Comparison of ENCODE assay signal across 24 cellular contexts in the genomic region with DNA sequence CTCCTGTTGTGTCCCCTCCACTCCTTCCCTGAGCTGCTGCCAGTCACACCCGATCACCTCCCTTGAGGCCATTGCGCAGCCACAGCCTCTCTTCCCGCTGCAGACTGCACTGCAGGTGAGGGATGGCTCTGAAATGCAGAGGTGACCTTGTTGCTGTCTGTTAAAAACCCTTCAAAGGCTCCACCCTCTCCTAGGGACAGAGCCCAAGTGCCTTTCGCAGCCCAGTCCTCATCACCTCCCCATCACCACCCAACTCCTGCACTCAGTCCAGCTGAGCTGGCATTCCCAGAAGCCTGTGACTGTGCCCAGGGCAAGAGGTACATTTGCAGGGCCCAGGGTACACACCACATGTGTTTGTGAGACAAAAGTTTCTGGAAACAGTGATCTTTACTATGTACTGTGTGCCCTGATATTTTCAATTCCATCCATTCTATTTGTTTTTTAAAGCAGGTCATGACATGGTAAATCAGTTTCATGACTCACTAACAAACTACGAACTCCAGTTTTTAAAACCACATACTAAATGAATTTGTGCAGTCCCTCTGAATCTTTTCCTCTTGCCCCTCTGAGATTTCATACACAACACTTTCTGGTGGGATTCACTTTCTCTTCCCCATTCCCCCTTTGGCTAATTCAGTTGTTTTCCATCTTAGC.
A peak's percentile ranks its signal among the peaks of the same experiment; 100 is the strongest.
DNase-seq lines count a peak whose midpoint lies in the region; ATAC-seq and TF ChIP-seq lines count a peak whose summit lies in the region.
"Had no signal": no experiment of that assay in that cellular context is flagged by ENCODE, and none has a peak within 500 bp of the region (broad histone marks: within the 10 kb centered on the region; RNA-seq: fewer than 3 reads in every experiment).

No MANE protein-coding gene starts in this region.

- peak; percentile 56 for ATAC-seq in foreskin keratinocyte
- ATAC-seq in activated naive CD4-positive, alpha-beta T cell treated with anti-CD3 and anti-CD28 coated beads, Interleukin-2, amount 50 U/mL, for 72 hours = no peak
- ATAC-seq: activated CD8-positive, alpha-beta T cell treated with anti-CD3 and anti-CD28 coated beads for 36 hours; natural killer cell treated with Interleukin-12 subunit alpha and Interleukin-12 subunit beta and Interleukin-15 and Interleukin-18, amount 100 ng/mL, for 72 hours; upper lobe of right lung had no signal

- peaks cover 19% of the 10 kb centered on the region for H3K4me1 ChIP-seq in GM23248 (ENCODE audit: insufficient read depth)
- peaks cover 7% of the 10 kb centered on the region for H3K4me1 ChIP-seq in adipocyte (ENCODE audit: control insufficient read depth, insufficient read depth, low read length)
- H3K4me1 ChIP-seq in foreskin keratinocyte = peaks cover 13% of the 10 kb centered on the region
- H3K4me1 ChIP-seq in mesendoderm (ENCODE audit: control insufficient read depth, low read depth, low read length) = no peaks in the 10 kb centered on the region
- H3K4me1 ChIP-seq: upper lobe of right lung had no signal

- H3K36me3 ChIP-seq in GM23248 (ENCODE audit: low read depth) = no peaks in the 10 kb centered on the region
- no peaks in the 10 kb centered on the region for H3K36me3 ChIP-seq in adipocyte (ENCODE audit: control insufficient read depth, insufficient read depth, low read length, severe bottlenecking)
- H3K36me3 ChIP-seq in mesendoderm (ENCODE audit: control insufficient read depth, insufficient read depth, low read length) = no peaks in the 10 kb centered on the region
- H3K36me3 ChIP-seq: ovary, upper lobe of right lung had no signal

- H3K18ac ChIP-seq in mesendoderm (ENCODE audit: low read length) = no peak overlapping the region

- H3K23ac ChIP-seq in mesendoderm (ENCODE audit: low read length) = no peak overlapping the region

- H4K5ac ChIP-seq in mesendoderm (ENCODE audit: low read length) = no peak overlapping the region

- no peak overlapping the region for H2AK5ac ChIP-seq in mesendoderm (ENCODE audit: low read length)

- no peak overlapping the region for H3K56ac ChIP-seq in mesendoderm (ENCODE audit: low read length)

- H3K9me3 ChIP-seq in GM23248 (ENCODE audit: low read depth) = no peaks in the 10 kb centered on the region
- H3K9me3 ChIP-seq in adipocyte (ENCODE audit: control insufficient read depth, low read length) = no peaks in the 10 kb centered on the region
- H3K9me3 ChIP-seq: ovary, upper lobe of right lung had no signal

- WGBS in GM23248 (ENCODE audit: low coverage in 1 of 2, low lambda C conversion rate in 2 of 2, missing lambda C conversion rate in 2 of 2), 2 experiments = 79 to 80% methylated on average over 5 of the region's 5 CpGs
- no CpG with 5 or more reads among the region's 5 CpGs for WGBS in mesendoderm (ENCODE audit: extremely low coverage, insufficient coverage, low lambda C conversion rate)

- H4K8ac ChIP-seq in mesendoderm (ENCODE audit: low read depth, low read length) = no peak overlapping the region

- H2BK120ac ChIP-seq in mesendoderm (ENCODE audit: low read depth, low read length) = no peak overlapping the region

- no peak overlapping the region for H3K9ac ChIP-seq in GM23248
- no peak overlapping the region for H3K9ac ChIP-seq in adipocyte (ENCODE audit: low read length)
- no peak overlapping the region for H3K9ac ChIP-seq in mesendoderm (ENCODE audit: low read length)

- H4K20me1 ChIP-seq in GM23248 (ENCODE audit: insufficient read depth) = no peaks in the 10 kb centered on the region

- no peak overlapping the region for H2AFZ ChIP-seq in GM23248

- H3K9me2 ChIP-seq in GM23248 (ENCODE audit: insufficient read depth) = no peaks in the 10 kb centered on the region

- no peaks in the 10 kb centered on the region for H3K79me1 ChIP-seq in mesendoderm (ENCODE audit: low read length)

- H3K9me3 Mint-ChIP-seq in activated naive CD4-positive, alpha-beta T cell treated with anti-CD3 and anti-CD28 coated beads, Interleukin-2, amount 50 U/mL, for 72 hours = no peaks in the 10 kb centered on the region
- H3K9me3 Mint-ChIP-seq: activated CD8-positive, alpha-beta T cell treated with anti-CD3 and anti-CD28 coated beads for 36 hours; H9; natural killer cell treated with Interleukin-12 subunit alpha and Interleukin-12 subunit beta and Interleukin-15 and Interleukin-18, amount 100 ng/mL, for 72 hours had no signal

- H3K27me3 ChIP-seq in GM23248 (replicated peaks; ENCODE audit: insufficient read depth) (no peaks in the 10 kb centered on the region), adipocyte (replicated peaks; ENCODE audit: control insufficient read depth, insufficient read depth, low read length) (no peaks in the 10 kb centered on the region), foreskin keratinocyte (no peaks in the 10 kb centered on the region), mesendoderm (ENCODE audit: insufficient read depth, low read length, poor library complexity) (no peaks in the 10 kb centered on the region)
- H3K27me3 ChIP-seq: ovary, upper lobe of right lung had no signal

- peak; percentile 46 for DNase-seq in GM23248
- DNase-seq in adipocyte (ENCODE audit: low read depth) = peak; percentile 37
- DNase-seq in foreskin keratinocyte = peak in 1 of 2 donors; percentile 26
- DNase-seq in activated naive CD4-positive, alpha-beta T cell treated with anti-CD3 and anti-CD28 coated beads, Interleukin-2, amount 50 U/mL, for 72 hours (ENCODE audit: low spot score in 2 of 2) = no peak
- DNase-seq in mesendoderm = no peak
- no peak for DNase-seq in kidney tubule cell (ENCODE audit: low spot score)
- DNase-seq in HK-2 (ENCODE audit: unreplicated experiment) = no peak
- DNase-seq: activated CD8-positive, alpha-beta T cell treated with anti-CD3 and anti-CD28 coated beads for 36 hours; aorta; central memory CD4-positive, alpha-beta T cell; dermis blood vessel endothelial cell; DMS53; GF-D8; H9; islet precursor cell; KBM-7; NCI-H146; ovary; retina; Right ventricle myocardium superior; stimulated activated CD4-positive, alpha-beta T cell treated with anti-CD3 and anti-CD28 coated beads, Interleukin-2, amount 100 ng/mL, for 48 hours; upper lobe of right lung had no signal

- no peak overlapping the region for H3K4me3 ChIP-seq in GM23248
- H3K4me3 ChIP-seq in adipocyte (ENCODE audit: low read length) = no peak overlapping the region
- no peak overlapping the region for H3K4me3 ChIP-seq in mesendoderm (ENCODE audit: low read length)
- H3K4me3 ChIP-seq: ovary, upper lobe of right lung had no signal

- H2BK15ac ChIP-seq in mesendoderm (replicated peaks; ENCODE audit: low read depth) = no peak overlapping the region

- in situ Hi-C loops in GM23248 (cut with MboI) = no loop called here

- no peaks in the 10 kb centered on the region for H3K79me2 ChIP-seq in GM23248 (ENCODE audit: insufficient read depth)
- no peaks in the 10 kb centered on the region for H3K79me2 ChIP-seq in mesendoderm (ENCODE audit: control insufficient read depth, insufficient read depth, low read length)

- no peak overlapping the region for H2BK5ac ChIP-seq in mesendoderm (ENCODE audit: low read length)

- no peak for TF ChIP-seq CTCF in foreskin keratinocyte (conservative IDR thresholded peaks at IDR 0.05)

- no peaks in the 10 kb centered on the region for H3K36me3 Mint-ChIP-seq in activated naive CD4-positive, alpha-beta T cell treated with anti-CD3 and anti-CD28 coated beads, Interleukin-2, amount 50 U/mL, for 72 hours
- H3K36me3 Mint-ChIP-seq: activated naive CD8-positive, alpha-beta T cell; natural killer cell treated with Interleukin-12 subunit alpha and Interleukin-12 subunit beta and Interleukin-15 and Interleukin-18, amount 100 ng/mL, for 72 hours had no signal

- H3K27ac ChIP-seq in GM23248 (no peak overlapping the region), foreskin keratinocyte (no peak overlapping the region), mesendoderm (ENCODE audit: low read depth, low read length) (no peak overlapping the region)
- H3K27ac ChIP-seq: ovary, upper lobe of right lung had no signal

- H3K4ac ChIP-seq in mesendoderm (ENCODE audit: low read depth, low read length) = no peak overlapping the region

- H3K27ac Mint-ChIP-seq in activated naive CD4-positive, alpha-beta T cell treated with anti-CD3 and anti-CD28 coated beads, Interleukin-2, amount 50 U/mL, for 72 hours = no peak overlapping the region
- H3K27ac Mint-ChIP-seq: activated CD8-positive, alpha-beta T cell treated with anti-CD3 and anti-CD28 coated beads for 36 hours; activated naive CD8-positive, alpha-beta T cell; H9; natural killer cell treated with Interleukin-12 subunit alpha and Interleukin-12 subunit beta and Interleukin-15 and Interleukin-18, amount 100 ng/mL, for 72 hours had no signal

- peaks cover 3% of the 10 kb centered on the region for H3F3A ChIP-seq in GM23248 (ENCODE audit: insufficient read depth)

- H3K4me2 ChIP-seq in GM23248 (ENCODE audit: unreplicated experiment) (peak overlapping the region; percentile 70), mesendoderm (ENCODE audit: low read length) (no peak overlapping the region)

Comparison
In these comparisons a context has a peak if more than half of its experiments do, and no peak if none do; other contexts are left out.
1. DNase-seq: peak in GM23248 (single experiment) and adipocyte (single experiment); none in activated naive CD4-positive, alpha-beta T cell treated with anti-CD3 and anti-CD28 coated beads, Interleukin-2, amount 50 U/mL, for 72 hours (0 of 2), mesendoderm (single experiment), kidney tubule cell (single experiment) and HK-2 (single experiment).